Comparison of ENCODE assay signal across 9 cellular contexts in genomic region chr1:58584082-58584895, GRCh38. TPM values are rescaled to one million over a fixed set of nuclear protein-coding genes. Genes with fewer than 3 reads are reported as not detected.
DNase-seq lines count a peak whose midpoint lies in the region; ATAC-seq and TF ChIP-seq lines count a peak whose summit lies in the region.
"Had no signal": no experiment of that assay in that cellular context is flagged by ENCODE, and none has a peak within 500 bp of the region (broad histone marks: within the 10 kb centered on the region; RNA-seq: fewer than 3 reads in every experiment).

No MANE protein-coding gene starts in this region.

- peak overlapping the region; percentile 73 for H3K4me2 ChIP-seq in skeletal muscle satellite cell (ENCODE audit: low read length)

- no peak overlapping the region for H3K4me3 ChIP-seq in fibroblast of pulmonary artery (replicated peaks; ENCODE audit: low read depth, low read length)
- peak overlapping the region; percentile 15 for H3K4me3 ChIP-seq in skeletal muscle satellite cell (ENCODE audit: low read length)

- H3K36me3 ChIP-seq in skeletal muscle satellite cell (ENCODE audit: insufficient read depth, low read length): no peaks in the 10 kb centered on the region

- peaks cover 38% of the 10 kb centered on the region for H3K4me1 ChIP-seq in skeletal muscle satellite cell (ENCODE audit: control insufficient read depth, insufficient read depth, low read length)

- peak overlapping the region; percentile 58 for H3K9ac ChIP-seq in skeletal muscle satellite cell (ENCODE audit: low read depth, low read length)

- peak; percentile 87 for ATAC-seq in HG02870 (IDR thresholded peaks at IDR 0.05; ENCODE audit: unreplicated experiment)

- H3K9me3 ChIP-seq in skeletal muscle satellite cell (replicated peaks; ENCODE audit: low read length): no peaks in the 10 kb centered on the region

- H3K27me3 ChIP-seq in skeletal muscle satellite cell (ENCODE audit: control insufficient read depth, insufficient read depth, low read length): no peaks in the 10 kb centered on the region

- DNase-seq in GM13976 (ENCODE audit: low spot score): peak; percentile 47
- peak; percentile 42 for DNase-seq in RKO (ENCODE audit: low spot score)
- peak; percentile 97 for DNase-seq in fibroblast of pulmonary artery (ENCODE audit: low read depth)
- no peak for DNase-seq in NCI-H1417 (lab: John Stamatoyannopoulos, UW)
- DNase-seq in NCI-H446 (lab: John Stamatoyannopoulos, UW): no peak
- DNase-seq in pons (ENCODE audit: low spot score): no peak

- TF ChIP-seq CTCF in GM13976 (IDR thresholded peaks at IDR 0.05; ENCODE audit: borderline replicate concordance, control extremely low read depth, extremely low read depth, insufficient read depth, missing control alignments) (no peak), fibroblast of pulmonary artery (IDR thresholded peaks at IDR 0.05; ENCODE audit: low read length, missing control alignments) (no peak)

- in situ Hi-C loops in GM13976 (cut with MboI; ENCODE audit: low sequenced_read_pairs, unreplicated experiment): no loop called here

RNA-seq across cellular contexts. Expression of gene TACSTD2, which starts 7.2 kb away (rescaled TPM):
- not detected in 2 replicates for total RNA-seq in skeletal muscle satellite cell (2012; rRNA removed)
- total RNA-seq: T-helper 1 cell treated with Interleukin-12 subunit alpha and Interleukin-12 subunit beta and Interleukin-4 antibody, amounts not matched to agents 30 ng/mL and 1 ng/mL, for 36 hours had no signal

RNA-seq across cellular contexts. Expression of gene OMA1, which starts 37.8 kb away (rescaled TPM):
- total RNA-seq in skeletal muscle satellite cell (2012; rRNA removed): 14.9 and 16.2 TPM in 2 replicates

Comparison
In these comparisons a context has a peak if more than half of its experiments do, and no peak if none do; other contexts are left out.
1. DNase-seq: peak in GM13976 (single experiment), RKO (single experiment) and fibroblast of pulmonary artery (single experiment); none in NCI-H1417 (0 of 3), NCI-H446 (0 of 2) and pons (single experiment).